Comparison of ENCODE assay signal across 16 cellular contexts in genomic region chr16:89050868-89051311, GRCh38.
"Had no signal": no experiment of that assay in that cellular context is flagged by ENCODE, and none has a peak within 500 bp of the region (broad histone marks: within the 10 kb centered on the region; RNA-seq: fewer than 3 reads in every experiment).

No MANE protein-coding gene starts in this region.

- DNase-seq: activated CD4-positive, alpha-beta T cell treated with anti-CD3 and anti-CD28 coated beads, Interleukin-2, amount 10 ng/mL, durations not matched to agents 7 days and 5 days; activated CD4-positive, CD25-positive, alpha-beta regulatory T cell treated with anti-CD3 and anti-CD28 coated beads, Interleukin-2, amount 50 U/mL, for 72 hours; activated CD8-positive, alpha-beta T cell treated with anti-CD3 and anti-CD28 coated beads, Interleukin-2, amount 10 ng/mL, durations not matched to agents 7 days and 5 days; activated gamma-delta T cell; activated naive CD4-positive, alpha-beta T cell treated with anti-CD3 and anti-CD28 coated beads, Interleukin-2, amount 50 U/mL, for 16 hours; activated naive CD8-positive, alpha-beta T cell treated with anti-CD3 and anti-CD28 coated beads, Interleukin-2, amount 50 U/mL, for 24 hours; effector CD4-positive, alpha-beta T cell; midbrain; stimulated activated CD4-positive, alpha-beta T cell treated with anti-CD3 and anti-CD28 coated beads, Interleukin-4, amount 100 ng/mL, for 1 hour; thyroid gland had no signal

- H3K4me3 ChIP-seq: heart right ventricle, thyroid gland had no signal

- H3K36me3 ChIP-seq: heart right ventricle, thyroid gland had no signal

- H3K9me3 Mint-ChIP-seq: activated CD4-positive, alpha-beta T cell treated with anti-CD3 and anti-CD28 coated beads, Interleukin-2, amount 10 ng/mL, durations not matched to agents 7 days and 5 days; activated T-helper 1 cell treated with anti-CD3 and anti-CD28 coated beads, Interleukin-12 subunit alpha, Interleukin-12 subunit beta, Interleukin-2, Interleukin-4 antibody, amounts not matched to agents 30 ng/mL and 10 ng/mL and 1 ng/mL, durations not matched to agents 14 hours and 24 hours and 36 hours had no signal

- H3K27ac ChIP-seq: heart right ventricle, thyroid gland, VCaP had no signal

- H3K4me1 ChIP-seq: heart right ventricle, thyroid gland had no signal

- H3K27ac Mint-ChIP-seq: activated CD8-positive, alpha-beta T cell treated with anti-CD3 and anti-CD28 coated beads, Interleukin-2, amount 10 ng/mL, durations not matched to agents 7 days and 5 days; activated naive CD8-positive, alpha-beta T cell treated with anti-CD3 and anti-CD28 coated beads, Interleukin-2, amount 50 U/mL, for 24 hours; activated T-helper 1 cell treated with anti-CD3 and anti-CD28 coated beads, Interleukin-12 subunit alpha, Interleukin-12 subunit beta, Interleukin-2, Interleukin-4 antibody, amounts not matched to agents 30 ng/mL and 10 ng/mL and 1 ng/mL, durations not matched to agents 14 hours and 24 hours and 36 hours; stimulated activated naive CD8-positive, alpha-beta T cell treated with anti-CD3 and anti-CD28 coated beads, Interleukin-15, Interleukin-2, amounts not matched to agents 100 ng/mL and 50 ng/mL, for 24 hours had no signal

- ATAC-seq: activated CD8-positive, alpha-beta T cell treated with anti-CD3 and anti-CD28 coated beads, Interleukin-2, amount 10 ng/mL, durations not matched to agents 7 days and 5 days; activated naive CD8-positive, alpha-beta T cell treated with anti-CD3 and anti-CD28 coated beads, Interleukin-2, amount 50 U/mL, for 24 hours; heart right ventricle; left lobe of liver had no signal

- H3K27me3 ChIP-seq: thyroid gland had no signal

- H3K9me3 ChIP-seq: heart right ventricle, thyroid gland had no signal

- H3K4me3 Mint-ChIP-seq: activated CD4-positive, alpha-beta T cell treated with anti-CD3 and anti-CD28 coated beads, Interleukin-2, amount 10 ng/mL, durations not matched to agents 7 days and 5 days; activated CD8-positive, alpha-beta T cell treated with anti-CD3 and anti-CD28 coated beads, Interleukin-2, amount 10 ng/mL, durations not matched to agents 7 days and 5 days; activated naive CD8-positive, alpha-beta T cell treated with anti-CD3 and anti-CD28 coated beads, Interleukin-2, amount 50 U/mL, for 24 hours; activated T-helper 1 cell treated with anti-CD3 and anti-CD28 coated beads, Interleukin-12 subunit alpha, Interleukin-12 subunit beta, Interleukin-2, Interleukin-4 antibody, amounts not matched to agents 30 ng/mL and 10 ng/mL and 1 ng/mL, durations not matched to agents 14 hours and 24 hours and 36 hours; neural crest cell; stimulated activated naive CD8-positive, alpha-beta T cell treated with anti-CD3 and anti-CD28 coated beads, Interleukin-15, Interleukin-2, amounts not matched to agents 100 ng/mL and 50 ng/mL, for 24 hours had no signal

- H3K27me3 Mint-ChIP-seq: activated CD4-positive, alpha-beta T cell treated with anti-CD3 and anti-CD28 coated beads, Interleukin-2, amount 10 ng/mL, durations not matched to agents 7 days and 5 days had no signal
